Comparison of ENCODE assay signal across 6 cellular contexts in the genomic region with DNA sequence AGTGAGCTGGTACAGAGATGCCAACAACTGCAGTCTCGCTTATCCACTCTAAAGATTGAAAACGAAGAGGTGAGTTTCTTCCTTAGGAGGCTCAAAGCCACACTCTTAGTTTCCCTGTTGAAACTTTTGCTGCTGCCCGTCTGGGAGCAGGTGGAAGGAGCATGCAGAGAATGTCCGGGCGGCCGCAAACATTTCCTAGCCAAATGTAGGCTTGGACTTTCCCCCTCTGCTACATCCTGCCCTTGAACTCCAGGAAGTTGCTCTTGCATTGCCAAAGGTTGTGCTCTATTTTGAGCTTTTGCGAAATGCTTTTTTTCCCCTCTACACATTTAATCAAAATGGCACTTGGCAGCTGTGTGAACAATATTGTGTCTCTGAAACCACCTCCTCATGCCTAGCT.
DNase-seq lines count a peak whose midpoint lies in the region; ATAC-seq and TF ChIP-seq lines count a peak whose summit lies in the region.
"Not testable (repeated sequence)": the region's sequence is repeated elsewhere in the genome, so short reads cannot be mapped to it uniquely, and the experiment has no call there.

No MANE protein-coding gene starts in this region.

- not testable (repeated sequence) for H3K27me3 ChIP-seq in Panc1 (ENCODE audit: control insufficient read depth, insufficient read depth, low read length); gastroesophageal sphincter; right lobe of liver; psoas muscle (ENCODE audit: insufficient read depth in 3 of 3, low read length in 2 of 3)

- BruUV-seq in Panc1 (replicated peaks; lab: Mats Ljungman, UMichigan) = TSS peak; percentile 57

- POLR2A ChIA-PET in Panc1 (lab: Charles Lee) = not testable (repeated sequence)

- H3K36me3 ChIP-seq in Panc1 (ENCODE audit: control insufficient read depth, insufficient read depth, low read length); gastroesophageal sphincter; right lobe of liver; psoas muscle (ENCODE audit: insufficient read depth in 1 of 2, low read depth in 1 of 2): not testable (repeated sequence)

- not testable (repeated sequence) for H3K9me3 ChIP-seq in Panc1 (ENCODE audit: control insufficient read depth, insufficient read depth, low read depth, low read length); gastroesophageal sphincter; right lobe of liver; psoas muscle

- CTCF ChIA-PET in Panc1 (lab: Charles Lee) = not testable (repeated sequence)

- WGBS in gastroesophageal sphincter (ENCODE audit: low coverage in 1 of 2), 2 donors = no CpG with 5 or more reads among the region's 7 CpGs
- WGBS in right lobe of liver (ENCODE audit: insufficient coverage, low coverage, low lambda C conversion rate, missing lambda C conversion rate) = no CpG with 5 or more reads among the region's 7 CpGs
- no CpG with 5 or more reads among the region's 7 CpGs for WGBS in psoas muscle, 3 donors

- not testable (repeated sequence) for H3K4me1 ChIP-seq in Panc1 (ENCODE audit: control insufficient read depth, insufficient read depth, low read length); gastroesophageal sphincter; right lobe of liver; psoas muscle

- in situ Hi-C loops in Panc1 (cut with HindIII; ENCODE audit: low pct_unique_long_range_greater_than_20kb, low sequenced_read_pairs) = not testable (repeated sequence)

- TF ChIP-seq EP300 in gastroesophageal sphincter (IDR thresholded peaks at IDR 0.05) = not testable (repeated sequence)

- intact Hi-C loops in Panc1 (cut with micrococcal nuclease; ENCODE audit: unreplicated experiment); left cardiac atrium (cut with DNase I); right lobe of liver (cut with DNase I); psoas muscle (cut with DNase I): not testable (repeated sequence)

- not testable (repeated sequence) for ATAC-seq in Panc1
- ATAC-seq in gastroesophageal sphincter (peak; percentile 30), left cardiac atrium (peak; percentile 5 to 9), left lobe of liver (peak; percentile 69), right lobe of liver (peak; percentile 63 to 76 (median 68)), psoas muscle (peak; percentile 37 to 64 (median 50))

- TF ChIP-seq POLR2A in gastroesophageal sphincter (IDR thresholded peaks at IDR 0.05); right lobe of liver (IDR thresholded peaks at IDR 0.05): not testable (repeated sequence)

- H3K4me3 ChIP-seq in Panc1 (ENCODE audit: low read depth in 2 of 2, low read length in 2 of 2); gastroesophageal sphincter; right lobe of liver; psoas muscle: not testable (repeated sequence)

- not testable (repeated sequence) for TF ChIP-seq CTCF in Panc1 (IDR thresholded peaks at IDR 0.05); gastroesophageal sphincter (IDR thresholded peaks at IDR 0.05); right lobe of liver (IDR thresholded peaks at IDR 0.05); psoas muscle (IDR thresholded peaks at IDR 0.05)

- DNase-seq in Panc1 (ENCODE audit: low read depth, low spot score); left cardiac atrium; left lobe of liver (ENCODE audit: low spot score); right lobe of liver; psoas muscle: not testable (repeated sequence)

- not testable (repeated sequence) for H3K27ac ChIP-seq in Panc1 (ENCODE audit: low read length); gastroesophageal sphincter; right lobe of liver; psoas muscle
